ENCODE assay signal across 8 cellular contexts in the genomic region with DNA sequence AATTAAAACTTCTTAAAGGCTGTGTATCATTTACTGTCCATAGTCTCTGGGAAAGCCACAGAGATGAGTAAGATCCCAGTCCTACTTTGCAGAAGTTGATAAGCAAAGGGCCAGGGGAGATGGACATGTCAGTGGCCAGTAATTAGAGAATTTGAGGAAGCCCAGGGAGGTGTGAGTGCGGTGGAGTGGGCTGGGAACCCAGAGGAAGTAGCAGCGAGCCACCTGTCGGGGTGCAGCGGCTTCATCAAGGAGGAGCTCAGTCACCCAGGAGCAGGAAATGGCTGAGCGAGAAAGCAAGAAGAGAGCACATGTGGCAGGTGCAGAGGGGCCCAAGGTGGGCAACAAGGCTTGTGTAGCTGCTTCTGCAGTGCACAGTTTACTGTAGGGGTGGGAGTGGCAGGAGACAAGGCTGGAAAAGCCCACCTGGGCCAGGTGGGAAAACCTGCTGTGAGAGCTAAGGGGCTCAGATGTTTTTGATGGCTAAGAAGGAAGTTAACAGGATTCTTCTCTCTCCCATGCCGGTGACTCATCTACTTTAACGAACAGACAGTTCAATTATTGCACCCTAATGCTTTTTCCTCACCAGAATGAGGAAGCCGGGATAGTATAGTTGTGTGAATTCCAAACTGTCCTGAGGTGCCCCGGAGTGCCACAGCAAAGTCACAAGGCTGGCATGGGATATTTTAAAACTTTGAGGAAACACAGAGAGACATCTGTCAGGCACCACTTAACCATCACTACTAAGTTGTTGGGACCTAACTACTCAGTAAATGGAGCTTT. TPM values are rescaled to one million over a fixed set of nuclear protein-coding genes. Genes with fewer than 3 reads are reported as not detected.
DNase-seq lines count a peak whose midpoint lies in the region; ATAC-seq lines count a peak whose summit lies in the region.

No MANE protein-coding gene starts in this region.

- no peak overlapping the region for H3K27ac ChIP-seq in mesendoderm (ENCODE audit: low read depth, low read length)

- no CpG with 5 or more reads among the region's 9 CpGs for WGBS in mesendoderm (ENCODE audit: extremely low coverage, insufficient coverage, low lambda C conversion rate)

- H3K27me3 Mint-ChIP-seq in stimulated activated naive CD8-positive, alpha-beta T cell treated with anti-CD3 and anti-CD28 coated beads, Interleukin-15, amount 100 ng/mL, for 72 hours: no peaks in the 10 kb centered on the region

- peaks cover 12% of the 10 kb centered on the region for H3K79me2 ChIP-seq in mesendoderm (ENCODE audit: control insufficient read depth, insufficient read depth, low read length)

- no peak overlapping the region for H3K9ac ChIP-seq in mesendoderm (ENCODE audit: low read length)

- in situ Hi-C loops in SK-MEL-5 (cut with HindIII; ENCODE audit: low pct_unique_long_range_greater_than_20kb, low sequenced_read_pairs): no loop called here

- no peak overlapping the region for H2BK5ac ChIP-seq in mesendoderm (ENCODE audit: low read length)

- H3K4me2 ChIP-seq in mesendoderm (ENCODE audit: low read length): no peak overlapping the region

- no peak overlapping the region for H3K18ac ChIP-seq in mesendoderm (ENCODE audit: low read length)

- peaks cover 60% of the 10 kb centered on the region for H3K4me1 Mint-ChIP-seq in stimulated activated naive CD8-positive, alpha-beta T cell treated with anti-CD3 and anti-CD28 coated beads, Interleukin-15, amount 100 ng/mL, for 72 hours

- no peak overlapping the region for H2BK120ac ChIP-seq in mesendoderm (ENCODE audit: low read depth, low read length)

- no peak overlapping the region for H3K4ac ChIP-seq in mesendoderm (ENCODE audit: low read depth, low read length)

- H3K4me3 Mint-ChIP-seq in stimulated activated naive CD8-positive, alpha-beta T cell treated with anti-CD3 and anti-CD28 coated beads, Interleukin-15, amount 100 ng/mL, for 72 hours: peak overlapping the region; percentile 74 to 75

- H3K27me3 ChIP-seq in mesendoderm (ENCODE audit: insufficient read depth, low read length, poor library complexity): no peaks in the 10 kb centered on the region

- H4K8ac ChIP-seq in mesendoderm (ENCODE audit: low read depth, low read length): no peak overlapping the region

- H3K79me1 ChIP-seq in mesendoderm (ENCODE audit: low read length): peaks cover 21% of the 10 kb centered on the region

- ATAC-seq in GM18498 (IDR thresholded peaks at IDR 0.05; ENCODE audit: unreplicated experiment) (peak; percentile 62), HG02678 (IDR thresholded peaks at IDR 0.05; ENCODE audit: unreplicated experiment) (peak; percentile 66)
- ATAC-seq in stimulated activated naive CD8-positive, alpha-beta T cell treated with anti-CD3 and anti-CD28 coated beads, Interleukin-15, amount 100 ng/mL, for 72 hours: no peak

- H2BK15ac ChIP-seq in mesendoderm (replicated peaks; ENCODE audit: low read depth): no peak overlapping the region

- peak; percentile 62 for DNase-seq in SK-MEL-5 (ENCODE audit: low read depth, low spot score)
- DNase-seq in effector CD4-positive, alpha-beta T cell: peak; percentile 33
- peak in 1 of 2 donors; percentile 27 for DNase-seq in stimulated activated naive CD8-positive, alpha-beta T cell treated with anti-CD3 and anti-CD28 coated beads, Interleukin-15, amount 100 ng/mL, for 72 hours
- DNase-seq in NCI-H1694 (lab: John Stamatoyannopoulos, UW): no peak
- no peak for DNase-seq in mesendoderm
- no peak for DNase-seq in cerebellar nuclear complex (lab: John Stamatoyannopoulos, UW)

- H3K27ac Mint-ChIP-seq in stimulated activated naive CD8-positive, alpha-beta T cell treated with anti-CD3 and anti-CD28 coated beads, Interleukin-15, amount 100 ng/mL, for 72 hours: peak overlapping the region; percentile 94 to 98

- H2AK5ac ChIP-seq in mesendoderm (ENCODE audit: low read length): no peak overlapping the region

- no peak overlapping the region for H3K4me3 ChIP-seq in mesendoderm (ENCODE audit: low read length)

- H3K9me3 Mint-ChIP-seq in stimulated activated naive CD8-positive, alpha-beta T cell treated with anti-CD3 and anti-CD28 coated beads, Interleukin-15, amount 100 ng/mL, for 72 hours: no peaks in the 10 kb centered on the region

- H4K5ac ChIP-seq in mesendoderm (ENCODE audit: low read length): no peak overlapping the region

- H3K23ac ChIP-seq in mesendoderm (ENCODE audit: low read length): no peak overlapping the region

- no peaks in the 10 kb centered on the region for H3K36me3 ChIP-seq in mesendoderm (ENCODE audit: control insufficient read depth, insufficient read depth, low read length)

- no peak overlapping the region for H3K56ac ChIP-seq in mesendoderm (ENCODE audit: low read length)

- peaks cover 19% of the 10 kb centered on the region for H3K4me1 ChIP-seq in mesendoderm (ENCODE audit: control insufficient read depth, low read depth, low read length)

RNA-seq across cellular contexts. Expression of a gene that starts 34.8 kb away (rescaled TPM):
- 23.4 and 24.7 TPM in 2 replicates for total RNA-seq in SK-MEL-5 (2014; rRNA removed; shearing (Covaris generic))
- 28.4 and 34.2 TPM in 2 replicates for polyA plus RNA-seq in SK-MEL-5 (2015; cell fraction: cytosol; rRNA removed)
- polyA plus RNA-seq in SK-MEL-5 (2015; cell fraction: nucleus; rRNA removed): 12.3 and 14.8 TPM in 2 replicates
- polyA plus RNA-seq in mesendoderm (2013, experiment 1 of 2): 18.2 TPM
- 17.0 TPM for polyA plus RNA-seq in mesendoderm (2013, experiment 2 of 2)

Comparison
In these comparisons a context has a peak if more than half of its experiments do, and no peak if none do; other contexts are left out.
1. DNase-seq: peak in SK-MEL-5 (single experiment) and effector CD4-positive, alpha-beta T cell (single experiment); none in NCI-H1694 (single experiment), mesendoderm (single experiment) and cerebellar nuclear complex (0 of 2).